ENCODE assay signal across 8 cellular contexts in genomic region chr9:127981559-127982121, GRCh38. TPM values are rescaled to one million over a fixed set of nuclear protein-coding genes. Genes with fewer than 3 reads are reported as not detected.
DNase-seq lines count a peak whose midpoint lies in the region; ATAC-seq, FAIRE-seq and TF ChIP-seq lines count a peak whose summit lies in the region.

No MANE protein-coding gene starts in this region.

- ATAC-seq in A549 = no peak; a peak in 1 of 6 replicates

- CTCF ChIA-PET in A549 (lab: Yijun Ruan, JAX) = interaction anchor here (0.9 to 17.9 kb wide), 8 partner anchors 27 to 136 kb away, joined by 3 to 173 read pairs (median 4); partner anchors contain the start of gene NAIF1

- no peaks in the 10 kb centered on the region for H4K20me1 ChIP-seq in KMS-11 (ENCODE audit: insufficient read depth)

- POLR2A ChIA-PET in A549 (lab: Yijun Ruan, JAX) = interaction anchor here (0.7 to 2.3 kb wide), 5 partner anchors 16 to 86 kb away, joined by 3 to 10 read pairs (median 3); partner anchors contain the start of gene NAIF1

- no peaks in the 10 kb centered on the region for H3K36me3 ChIP-seq in KMS-11 (ENCODE audit: insufficient read depth)
- no peaks in the 10 kb centered on the region for H3K36me3 ChIP-seq in muscle layer of duodenum (ENCODE audit: control insufficient read depth in 1 of 2, insufficient read depth in 2 of 2, low read length in 2 of 2)

- H3K27me3 ChIP-seq in KMS-11 (ENCODE audit: insufficient read depth, low read depth) (no peaks in the 10 kb centered on the region), muscle layer of duodenum (ENCODE audit: low read depth, low read length) (no peaks in the 10 kb centered on the region)

- H2AFZ ChIP-seq in KMS-11 (ENCODE audit: low read depth) = peak overlapping the region; percentile 75

- FAIRE-seq in A549 (lab: Jason Lieb, UNC) = no peak

- H3K9ac ChIP-seq in KMS-11 = peak overlapping the region; percentile 48; the same call in 1 of the 2 replicates

- TF ChIP-seq RAD21 in A549 (conservative IDR thresholded peaks at IDR 0.05 in 1 of 2, IDR thresholded peaks at IDR 0.05 in 1 of 2) = no peak

- TF ChIP-seq EP300 in A549 (IDR thresholded peaks at IDR 0.05) = no peak

- no peaks in the 10 kb centered on the region for H3K9me3 ChIP-seq in A549
- no peaks in the 10 kb centered on the region for H3K9me3 ChIP-seq in muscle layer of duodenum (ENCODE audit: control insufficient read depth in 1 of 2, low read length in 2 of 2)

- H3K4me2 ChIP-seq in A549 (peak overlapping the region; percentile 82), KMS-11 (peak overlapping the region; percentile 73)

- WGBS in A549 (ENCODE audit: missing lambda C conversion rate) = 60% methylated on average over 11 of the region's 11 CpGs

- H3K27ac ChIP-seq in A549 = peak overlapping the region; percentile 97 to 98
- H3K27ac ChIP-seq in KMS-11 = peak overlapping the region; percentile 43; the same call in 1 of the 2 replicates
- peak overlapping the region; percentile 93 for H3K27ac ChIP-seq in caudate nucleus (ENCODE audit: low read depth, low read length)
- H3K27ac ChIP-seq in muscle layer of duodenum (ENCODE audit: low read length) = peak overlapping the region; percentile 91

- no peak for DNase-seq in A549 (ENCODE audit: low read depth in 1 of 2, low spot score in 1 of 2)
- no peak for DNase-seq in caudate nucleus (lab: John Stamatoyannopoulos, UW)
- DNase-seq in activated gamma-delta T cell treated with Interleukin-2 at 50 U/mL for 16 hours = no peak
- DNase-seq in stimulated activated naive CD4-positive, alpha-beta T cell treated with Interleukin-2 at 50 U/mL for 16 hours (lab: John Stamatoyannopoulos, UW) = no peak
- no peak for DNase-seq in NCI-H2029 (lab: John Stamatoyannopoulos, UW)
- DNase-seq in A172 (ENCODE audit: low spot score) = no peak

- TF ChIP-seq CTCF in A549 (IDR thresholded peaks at IDR 0.05) (no peak), KMS-11 (conservative IDR thresholded peaks at IDR 0.05; ENCODE audit: low read depth, low read length) (no peak)

- H3K4me3 ChIP-seq in A549 (peak overlapping the region; percentile 91), KMS-11 (IDR thresholded peaks at IDR 0.05; ENCODE audit: insufficient read depth, low read depth, low read length) (no peak overlapping the region), muscle layer of duodenum (ENCODE audit: low read depth in 1 of 2, low read length in 2 of 2) (peak overlapping the region; percentile 66 to 73)

- H3K4me1 ChIP-seq in A549 (peaks cover 44% of the 10 kb centered on the region), KMS-11 (ENCODE audit: low read depth, poor library complexity, severe bottlenecking) (peaks cover 38% of the 10 kb centered on the region), muscle layer of duodenum (ENCODE audit: control insufficient read depth in 1 of 2, insufficient read depth in 2 of 2, low read length in 2 of 2) (peaks cover 11 to 40% of the 10 kb centered on the region in 2 donors)

- H3K79me2 ChIP-seq in KMS-11 (ENCODE audit: insufficient read depth, low read depth) = peaks cover 34% of the 10 kb centered on the region; the same call in 1 of the 2 replicates

- peak; percentile 9; the same call in 1 of the 2 replicates for TF ChIP-seq POLR2A in A549 (IDR thresholded peaks at IDR 0.05; ENCODE audit: low read length)

TF ChIP-seq in A549, 52 proteins besides CTCF, POLR2A, EP300 and RAD21:
- TF ChIP-seq RNF2 (IDR thresholded peaks at IDR 0.05; ENCODE audit: borderline replicate concordance, low read depth) (no peak), JUNB (IDR thresholded peaks at IDR 0.05) (no peak), CEBPB (IDR thresholded peaks at IDR 0.05) (no peak), CBX8 (IDR thresholded peaks at IDR 0.05) (no peak), CHD4 (IDR thresholded peaks at IDR 0.05; ENCODE audit: borderline replicate concordance) (no peak), PBX3 (IDR thresholded peaks at IDR 0.05) (no peak), PHF8 (IDR thresholded peaks at IDR 0.05; ENCODE audit: borderline replicate concordance, low read depth) (no peak), USF2 (IDR thresholded peaks at IDR 0.05) (no peak), NR3C1 (IDR thresholded peaks at IDR 0.05) (no peak), RFX5 (IDR thresholded peaks at IDR 0.05) (no peak), ZNF302 (CRISPR knock-in tag; IDR thresholded peaks at IDR 0.05) (no peak), TFCP2L1 (CRISPR knock-in tag; IDR thresholded peaks at IDR 0.05) (no peak), KDM1A (IDR thresholded peaks at IDR 0.05; ENCODE audit: low read depth) (no peak), FOSL2 (IDR thresholded peaks at IDR 0.05) (no peak), FOSL2 (CRISPR knock-in tag; IDR thresholded peaks at IDR 0.05) (no peak), ZSCAN20 (CRISPR knock-in tag; IDR thresholded peaks at IDR 0.05) (no peak), MAX (IDR thresholded peaks at IDR 0.05) (no peak), SREBF2 (IDR thresholded peaks at IDR 0.05) (no peak), GATA3 (IDR thresholded peaks at IDR 0.05; ENCODE audit: borderline replicate concordance) (no peak)
- TF ChIP-seq, protein P1, sequence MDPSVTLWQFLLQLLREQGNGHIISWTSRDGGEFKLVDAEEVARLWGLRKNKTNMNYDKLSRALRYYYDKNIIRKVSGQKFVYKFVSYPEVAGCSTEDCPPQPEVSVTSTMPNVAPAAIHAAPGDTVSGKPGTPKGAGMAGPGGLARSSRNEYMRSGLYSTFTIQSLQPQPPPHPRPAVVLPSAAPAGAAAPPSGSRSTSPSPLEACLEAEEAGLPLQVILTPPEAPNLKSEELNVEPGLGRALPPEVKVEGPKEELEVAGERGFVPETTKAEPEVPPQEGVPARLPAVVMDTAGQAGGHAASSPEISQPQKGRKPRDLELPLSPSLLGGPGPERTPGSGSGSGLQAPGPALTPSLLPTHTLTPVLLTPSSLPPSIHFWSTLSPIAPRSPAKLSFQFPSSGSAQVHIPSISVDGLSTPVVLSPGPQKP (IDR thresholded peaks at IDR 0.05; ENCODE audit: low read depth, low read length) = no peak

RNA-seq across cellular contexts. Expression of gene EEIG1, which starts 0.9 kb away (rescaled TPM):
- polyA plus RNA-seq in A549 (2011; rRNA removed) (24.4 and 30.3 TPM in 2 replicates), A549 (2017; fragmentation: RNase III; extraction: RNeasy Plus Mini Kit Qiagen cat#74134 plus additional on column Dnase treatment) (24.1 to 33.0 TPM (median 31.5 TPM) in 3 replicates)
- 51.7 and 54.7 TPM in 2 replicates for polyA plus RNA-seq in A549 (2012; cell fraction: cytosol; rRNA removed)
- polyA plus RNA-seq in A549 (2012; cell fraction: nucleus; rRNA removed) = 83.0 and 94.5 TPM in 2 replicates
- 16.2 and 33.7 TPM in 2 replicates for polyA minus RNA-seq in A549 (2011; rRNA and poly(A)+ RNA removed)
- 21.4 and 23.6 TPM in 2 replicates for total RNA-seq in A172 (2014; rRNA removed; shearing (Covaris generic))

RNA-seq across cellular contexts. Expression of gene DPM2, which starts 44.0 kb away (rescaled TPM):
- polyA plus RNA-seq in A549 (2011; rRNA removed) (41.9 and 48.8 TPM in 2 replicates), A549 (2017; fragmentation: RNase III; extraction: RNeasy Plus Mini Kit Qiagen cat#74134 plus additional on column Dnase treatment) (45.9 to 50.1 TPM (median 46.3 TPM) in 3 replicates)
- 63.0 and 76.3 TPM in 2 replicates for polyA plus RNA-seq in A549 (2012; cell fraction: cytosol; rRNA removed)
- polyA plus RNA-seq in A549 (2012; cell fraction: nucleus; rRNA removed) = 52.4 and 53.7 TPM in 2 replicates
- 78.6 and 82.1 TPM in 2 replicates for polyA minus RNA-seq in A549 (2011; rRNA and poly(A)+ RNA removed)
- total RNA-seq in A172 (2014; rRNA removed; shearing (Covaris generic)) = 49.7 and 50.5 TPM in 2 replicates

RNA-seq across cellular contexts. Expression of gene PIP5KL1, which starts 51.1 kb away (rescaled TPM):
- polyA plus RNA-seq in A549 (2011; rRNA removed) = 1.8 and 2.4 TPM in 2 replicates
- polyA plus RNA-seq in A549 (2012; cell fraction: cytosol; rRNA removed) = 1.4 and 2.2 TPM in 2 replicates
- 19.9 and 20.7 TPM in 2 replicates for polyA plus RNA-seq in A549 (2012; cell fraction: nucleus; rRNA removed)
- polyA plus RNA-seq in A549 (2017; fragmentation: RNase III; extraction: RNeasy Plus Mini Kit Qiagen cat#74134 plus additional on column Dnase treatment) = 2.0 to 3.7 TPM (median 2.5 TPM) in 3 replicates
- 0.70 and 2.0 TPM in 2 replicates for polyA minus RNA-seq in A549 (2011; rRNA and poly(A)+ RNA removed)
- total RNA-seq in A172 (2014; rRNA removed; shearing (Covaris generic)) = 1.6 and 3.4 TPM in 2 replicates

Comparison
In these comparisons a context has a peak if more than half of its experiments do, and no peak if none do; other contexts are left out.
1. H3K27ac ChIP-seq: peak in every context shown above with its lines; median percentile 98 in A549; 93 in caudate nucleus; 91 in muscle layer of duodenum; 43 in KMS-11.